1 cellular context compared by ENCODE assay signal in genomic region chr17:29590261-29590978, GRCh38.
TF ChIP-seq lines count a peak whose summit lies in the region.

No MANE protein-coding gene starts in this region.

TF ChIP-seq in HepG2, 621 proteins besides CTCF, POLR2A, EP300 and RAD21 (continued from another document and continues in another):
- TF ChIP-seq ZFP90 (CRISPR knock-in tag; IDR thresholded peaks at IDR 0.05; ENCODE audit: borderline replicate concordance) = no peak
- TF ChIP-seq GMEB1 (CRISPR knock-in tag; IDR thresholded peaks at IDR 0.05; ENCODE audit: borderline replicate concordance) = no peak
- TF ChIP-seq SALL1 (CRISPR knock-in tag; IDR thresholded peaks at IDR 0.05) = no peak; the same call in 1 of the 2 replicates
- no peak for TF ChIP-seq STAT5B (CRISPR knock-in tag; IDR thresholded peaks at IDR 0.05)
- no peak; the same call in 1 of the 2 replicates for TF ChIP-seq ZNF263 (CRISPR knock-in tag; IDR thresholded peaks at IDR 0.05)
- 0 out of 2 replicates have a peak, but pooled peaks have one; percentile 32 for TF ChIP-seq ZNF557 (CRISPR knock-in tag; IDR thresholded peaks at IDR 0.05)
- no peak for TF ChIP-seq ZFP62 (CRISPR knock-in tag; IDR thresholded peaks at IDR 0.05)
- no peak for TF ChIP-seq UBTF (CRISPR knock-in tag; IDR thresholded peaks at IDR 0.05)
- TF ChIP-seq GATAD1 (CRISPR knock-in tag; IDR thresholded peaks at IDR 0.05) = no peak; the same call in 1 of the 2 replicates
- no peak for TF ChIP-seq REST (IDR thresholded peaks at IDR 0.05; ENCODE audit: borderline replicate concordance in 1 of 2, low read depth in 1 of 2, low read length in 2 of 2)
- TF ChIP-seq RORA (CRISPR knock-in tag; IDR thresholded peaks at IDR 0.05) = no peak
- no peak for TF ChIP-seq ZNF766 (CRISPR knock-in tag; IDR thresholded peaks at IDR 0.05; ENCODE audit: borderline replicate concordance)
- no peak for TF ChIP-seq TEF (CRISPR knock-in tag; IDR thresholded peaks at IDR 0.05)
- no peak for TF ChIP-seq KDM6A (CRISPR knock-in tag; IDR thresholded peaks at IDR 0.05; ENCODE audit: low read depth)
- no peak for TF ChIP-seq MAFK (conservative IDR thresholded peaks at IDR 0.05 in 1 of 2, IDR thresholded peaks at IDR 0.05 in 1 of 2; ENCODE audit: low read length in 2 of 2)
- TF ChIP-seq FIP1L1 (IDR thresholded peaks at IDR 0.05; ENCODE audit: borderline replicate concordance, insufficient read depth, low read depth, low read length) = no peak
- TF ChIP-seq CHD4 (IDR thresholded peaks at IDR 0.05; ENCODE audit: borderline replicate concordance, low read length) = no peak
- no peak for TF ChIP-seq POGK (CRISPR knock-in tag; conservative IDR thresholded peaks at IDR 0.05)
- TF ChIP-seq ZNF709 (CRISPR knock-in tag; IDR thresholded peaks at IDR 0.05) = no peak
- no peak for TF ChIP-seq AGO2 (optimal IDR thresholded peaks at IDR 0.05; ENCODE audit: low read depth, low read length)
- no peak for TF ChIP-seq TRIM22 (IDR thresholded peaks at IDR 0.05)
- no peak for TF ChIP-seq FOXA1 (IDR thresholded peaks at IDR 0.05)
- TF ChIP-seq FOXA1 (CRISPR knock-in tag; IDR thresholded peaks at IDR 0.05) = no peak
- TF ChIP-seq ZNF350 (CRISPR knock-in tag; IDR thresholded peaks at IDR 0.05; ENCODE audit: borderline replicate concordance, low read depth) = 0 out of 2 replicates have a peak, but pooled peaks have one; percentile 13
- TF ChIP-seq SAP130 (CRISPR knock-in tag; IDR thresholded peaks at IDR 0.05; ENCODE audit: low read depth) = no peak; the same call in 1 of the 2 replicates
- TF ChIP-seq GATA4 (IDR thresholded peaks at IDR 0.05; ENCODE audit: borderline replicate concordance, low read depth) = no peak
- TF ChIP-seq JUNB (CRISPR knock-in tag; IDR thresholded peaks at IDR 0.05; ENCODE audit: borderline replicate concordance) = no peak
- TF ChIP-seq SYNCRIP (IDR thresholded peaks at IDR 0.05; ENCODE audit: insufficient read depth, low read depth, low read length) = no peak
- TF ChIP-seq ZNF691 (CRISPR knock-in tag; IDR thresholded peaks at IDR 0.05; ENCODE audit: borderline replicate concordance, low read depth) = no peak
- no peak for TF ChIP-seq ZSCAN30 (CRISPR knock-in tag; IDR thresholded peaks at IDR 0.05)
- no peak for TF ChIP-seq IRX3 (CRISPR knock-in tag; IDR thresholded peaks at IDR 0.05; ENCODE audit: borderline replicate concordance, low read depth)
- TF ChIP-seq STAT6 (CRISPR knock-in tag; IDR thresholded peaks at IDR 0.05; ENCODE audit: borderline replicate concordance) = no peak
- TF ChIP-seq ZSCAN31 (CRISPR knock-in tag; IDR thresholded peaks at IDR 0.05; ENCODE audit: low read depth) = no peak
- TF ChIP-seq CBX1 (IDR thresholded peaks at IDR 0.05; ENCODE audit: low read depth) = no peak
- TF ChIP-seq IKZF1 (IDR thresholded peaks at IDR 0.05) = no peak
- 0 out of 2 replicates have a peak, but pooled peaks have one; percentile 2 for TF ChIP-seq ZNF788 (CRISPR knock-in tag; IDR thresholded peaks at IDR 0.05; ENCODE audit: borderline replicate concordance)
- TF ChIP-seq ZSCAN5A (CRISPR knock-in tag; IDR thresholded peaks at IDR 0.05; ENCODE audit: borderline replicate concordance) = no peak
- no peak for TF ChIP-seq HIC2 (CRISPR knock-in tag; IDR thresholded peaks at IDR 0.05; ENCODE audit: low read depth)
- peak; percentile 58; the same call in 1 of the 2 replicates for TF ChIP-seq ARNT2 (CRISPR knock-in tag; IDR thresholded peaks at IDR 0.05; ENCODE audit: low read depth)
- TF ChIP-seq ZNF30 (CRISPR knock-in tag; IDR thresholded peaks at IDR 0.05) = no peak
- TF ChIP-seq ZSCAN22 (CRISPR knock-in tag; IDR thresholded peaks at IDR 0.05) = no peak
